1 cellular context compared by ENCODE assay signal in genomic region chr1:212665241-212666115, GRCh38.
TF ChIP-seq lines count a peak whose summit lies in the region.

No MANE protein-coding gene starts in this region.

TF ChIP-seq in K562, 482 proteins besides CTCF, POLR2A, EP300 and RAD21 (continued from another document and continues in another):
- TF ChIP-seq KLF16 (IDR thresholded peaks at IDR 0.05) (no peak), KDM4B (IDR thresholded peaks at IDR 0.05; ENCODE audit: borderline replicate concordance in 2 of 2, low read depth in 1 of 2) (no peak), USF2 (CRISPR knock-in tag; IDR thresholded peaks at IDR 0.05) (no peak), ZEB2 (IDR thresholded peaks at IDR 0.05) (no peak), PHF20 (IDR thresholded peaks at IDR 0.05; ENCODE audit: partially characterized antibody) (no peak), COPS2 (conservative IDR thresholded peaks at IDR 0.05) (no peak), ELF4 (CRISPR knock-in tag; IDR thresholded peaks at IDR 0.05) (peak; percentile 49; the same call in 1 of the 2 replicates), CBX5 (IDR thresholded peaks at IDR 0.05; ENCODE audit: borderline replicate concordance, low read depth) (no peak), ID3 (CRISPR knock-in tag; IDR thresholded peaks at IDR 0.05) (no peak), ID3 (tag; IDR thresholded peaks at IDR 0.05) (peak; percentile 76; the same call in 1 of the 2 replicates), YY1 (IDR thresholded peaks at IDR 0.05; ENCODE audit: borderline replicate concordance in 1 of 3, control insufficient read depth in 1 of 3, extremely low read depth in 1 of 3, insufficient read depth in 3 of 3, insufficient read length in 1 of 3, insufficient replicate concordance in 2 of 3, low read depth in 1 of 3, low read length in 2 of 3) (peak in 1 of 3 experiments; percentile 32), SP1 (CRISPR knock-in tag; IDR thresholded peaks at IDR 0.05) (0 out of 2 replicates have a peak, but pooled peaks have one; percentile 34), HINFP (tag; conservative IDR thresholded peaks at IDR 0.05; ENCODE audit: low read depth) (no peak), GABPA (tag; conservative IDR thresholded peaks at IDR 0.05; ENCODE audit: low read depth) (no peak), SIX5 (IDR thresholded peaks at IDR 0.05; ENCODE audit: borderline replicate concordance in 1 of 2, insufficient read depth in 1 of 2, low read depth in 1 of 2, low read length in 2 of 2) (no peak), TBL1XR1 (IDR thresholded peaks at IDR 0.05; ENCODE audit: low read length in 2 of 2) (no peak), NR2C1 (IDR thresholded peaks at IDR 0.05) (no peak), NR2C1 (tag; IDR thresholded peaks at IDR 0.05) (no peak), NCOA6 (IDR thresholded peaks at IDR 0.05) (peak; percentile 14; the same call in 1 of the 2 replicates), POLR2G (IDR thresholded peaks at IDR 0.05; ENCODE audit: low read depth, low read length) (0 out of 2 replicates have a peak, but pooled peaks have one; percentile 41), NR1H2 (CRISPR knock-in tag; IDR thresholded peaks at IDR 0.05) (no peak), ZBED1 (IDR thresholded peaks at IDR 0.05) (no peak), HEY1 (CRISPR knock-in tag; IDR thresholded peaks at IDR 0.05; ENCODE audit: borderline replicate concordance) (no peak), CBX2 (IDR thresholded peaks at IDR 0.05; ENCODE audit: insufficient read depth, low read length, poor library complexity, severe bottlenecking) (no peak), U2AF1 (optimal IDR thresholded peaks at IDR 0.05; ENCODE audit: low read depth, low read length) (no peak), ZNF175 (CRISPR knock-in tag; IDR thresholded peaks at IDR 0.05; ENCODE audit: low read depth) (no peak), MTF1 (CRISPR knock-in tag; IDR thresholded peaks at IDR 0.05; ENCODE audit: borderline replicate concordance) (no peak), PHF21A (IDR thresholded peaks at IDR 0.05; ENCODE audit: borderline replicate concordance, low read depth) (0 out of 2 replicates have a peak, but pooled peaks have one; percentile 31), MAFK (IDR thresholded peaks at IDR 0.05; ENCODE audit: low read length) (no peak), ZNF347 (CRISPR knock-in tag; IDR thresholded peaks at IDR 0.05; ENCODE audit: low read depth) (no peak), FOXK1 (CRISPR knock-in tag; IDR thresholded peaks at IDR 0.05; ENCODE audit: borderline replicate concordance) (no peak), ZNF165 (CRISPR knock-in tag; IDR thresholded peaks at IDR 0.05; ENCODE audit: borderline replicate concordance) (no peak), FOXA1 (IDR thresholded peaks at IDR 0.05; ENCODE audit: borderline replicate concordance) (no peak), ZNF282 (CRISPR knock-in tag; IDR thresholded peaks at IDR 0.05) (no peak), GABPB2 (CRISPR knock-in tag; conservative IDR thresholded peaks at IDR 0.05) (no peak), MAFG (tag; conservative IDR thresholded peaks at IDR 0.05) (no peak), KLF13 (tag; IDR thresholded peaks at IDR 0.05; ENCODE audit: borderline replicate concordance, low read depth) (no peak), CHD2 (IDR thresholded peaks at IDR 0.05; ENCODE audit: low read depth, low read length) (no peak), ZKSCAN3 (CRISPR knock-in tag; IDR thresholded peaks at IDR 0.05) (no peak), ZNF589 (CRISPR knock-in tag; IDR thresholded peaks at IDR 0.05; ENCODE audit: low read depth) (no peak), NFIC (IDR thresholded peaks at IDR 0.05) (peak; percentile 67), KAT2B (IDR thresholded peaks at IDR 0.05; ENCODE audit: low read depth, low read length) (no peak), FOSL1 (tag; conservative IDR thresholded peaks at IDR 0.05) (no peak), BDP1 (IDR thresholded peaks at IDR 0.05; ENCODE audit: insufficient read depth, insufficient read length) (no peak), ZNF449 (CRISPR knock-in tag; IDR thresholded peaks at IDR 0.05) (no peak), KLF10 (CRISPR knock-in tag; IDR thresholded peaks at IDR 0.05) (no peak), ZNF384 (IDR thresholded peaks at IDR 0.05; ENCODE audit: low read depth, low read length) (no peak), ZNF830 (CRISPR knock-in tag; IDR thresholded peaks at IDR 0.05) (no peak), POU5F1 (IDR thresholded peaks at IDR 0.05; ENCODE audit: borderline replicate concordance, low read depth, low read length, partially characterized antibody) (no peak), RB1 (IDR thresholded peaks at IDR 0.05; ENCODE audit: low read depth) (peak; percentile 91; the same call in 1 of the 2 replicates), STAT5B (CRISPR knock-in tag; IDR thresholded peaks at IDR 0.05) (no peak), CXXC5 (CRISPR knock-in tag; IDR thresholded peaks at IDR 0.05) (peak; percentile 54; the same call in 1 of the 2 replicates), THRAP3 (IDR thresholded peaks at IDR 0.05; ENCODE audit: borderline replicate concordance) (no peak), HIVEP1 (CRISPR knock-in tag; IDR thresholded peaks at IDR 0.05) (no peak), HDGF (IDR thresholded peaks at IDR 0.05) (peak; percentile 91; the same call in 1 of the 2 replicates), SLC30A9 (CRISPR knock-in tag; IDR thresholded peaks at IDR 0.05) (no peak), E4F1 (CRISPR knock-in tag; IDR thresholded peaks at IDR 0.05; ENCODE audit: borderline replicate concordance) (no peak), TAF1 (IDR thresholded peaks at IDR 0.05; ENCODE audit: control insufficient read depth, extremely low read depth, insufficient read depth, low read length, severe bottlenecking) (no peak), KDM2B (CRISPR knock-in tag; IDR thresholded peaks at IDR 0.05) (no peak), CC2D1A (IDR thresholded peaks at IDR 0.05) (peak; percentile 82), ZNF785 (CRISPR knock-in tag; IDR thresholded peaks at IDR 0.05) (no peak)
- TF ChIP-seq, protein P1, sequence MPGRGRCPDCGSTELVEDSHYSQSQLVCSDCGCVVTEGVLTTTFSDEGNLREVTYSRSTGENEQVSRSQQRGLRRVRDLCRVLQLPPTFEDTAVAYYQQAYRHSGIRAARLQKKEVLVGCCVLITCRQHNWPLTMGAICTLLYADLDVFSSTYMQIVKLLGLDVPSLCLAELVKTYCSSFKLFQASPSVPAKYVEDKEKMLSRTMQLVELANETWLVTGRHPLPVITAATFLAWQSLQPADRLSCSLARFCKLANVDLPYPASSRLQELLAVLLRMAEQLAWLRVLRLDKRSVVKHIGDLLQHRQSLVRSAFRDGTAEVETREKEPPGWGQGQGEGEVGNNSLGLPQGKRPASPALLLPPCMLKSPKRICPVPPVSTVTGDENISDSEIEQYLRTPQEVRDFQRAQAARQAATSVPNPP (IDR thresholded peaks at IDR 0.05; ENCODE audit: borderline replicate concordance, insufficient read depth, insufficient read length), result no peak
- TF ChIP-seq, protein P2, sequence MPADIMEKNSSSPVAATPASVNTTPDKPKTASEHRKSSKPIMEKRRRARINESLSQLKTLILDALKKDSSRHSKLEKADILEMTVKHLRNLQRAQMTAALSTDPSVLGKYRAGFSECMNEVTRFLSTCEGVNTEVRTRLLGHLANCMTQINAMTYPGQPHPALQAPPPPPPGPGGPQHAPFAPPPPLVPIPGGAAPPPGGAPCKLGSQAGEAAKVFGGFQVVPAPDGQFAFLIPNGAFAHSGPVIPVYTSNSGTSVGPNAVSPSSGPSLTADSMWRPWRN (IDR thresholded peaks at IDR 0.05; ENCODE audit: low read depth), result no peak; the same call in 1 of the 2 replicates
- TF ChIP-seq, protein P3, sequence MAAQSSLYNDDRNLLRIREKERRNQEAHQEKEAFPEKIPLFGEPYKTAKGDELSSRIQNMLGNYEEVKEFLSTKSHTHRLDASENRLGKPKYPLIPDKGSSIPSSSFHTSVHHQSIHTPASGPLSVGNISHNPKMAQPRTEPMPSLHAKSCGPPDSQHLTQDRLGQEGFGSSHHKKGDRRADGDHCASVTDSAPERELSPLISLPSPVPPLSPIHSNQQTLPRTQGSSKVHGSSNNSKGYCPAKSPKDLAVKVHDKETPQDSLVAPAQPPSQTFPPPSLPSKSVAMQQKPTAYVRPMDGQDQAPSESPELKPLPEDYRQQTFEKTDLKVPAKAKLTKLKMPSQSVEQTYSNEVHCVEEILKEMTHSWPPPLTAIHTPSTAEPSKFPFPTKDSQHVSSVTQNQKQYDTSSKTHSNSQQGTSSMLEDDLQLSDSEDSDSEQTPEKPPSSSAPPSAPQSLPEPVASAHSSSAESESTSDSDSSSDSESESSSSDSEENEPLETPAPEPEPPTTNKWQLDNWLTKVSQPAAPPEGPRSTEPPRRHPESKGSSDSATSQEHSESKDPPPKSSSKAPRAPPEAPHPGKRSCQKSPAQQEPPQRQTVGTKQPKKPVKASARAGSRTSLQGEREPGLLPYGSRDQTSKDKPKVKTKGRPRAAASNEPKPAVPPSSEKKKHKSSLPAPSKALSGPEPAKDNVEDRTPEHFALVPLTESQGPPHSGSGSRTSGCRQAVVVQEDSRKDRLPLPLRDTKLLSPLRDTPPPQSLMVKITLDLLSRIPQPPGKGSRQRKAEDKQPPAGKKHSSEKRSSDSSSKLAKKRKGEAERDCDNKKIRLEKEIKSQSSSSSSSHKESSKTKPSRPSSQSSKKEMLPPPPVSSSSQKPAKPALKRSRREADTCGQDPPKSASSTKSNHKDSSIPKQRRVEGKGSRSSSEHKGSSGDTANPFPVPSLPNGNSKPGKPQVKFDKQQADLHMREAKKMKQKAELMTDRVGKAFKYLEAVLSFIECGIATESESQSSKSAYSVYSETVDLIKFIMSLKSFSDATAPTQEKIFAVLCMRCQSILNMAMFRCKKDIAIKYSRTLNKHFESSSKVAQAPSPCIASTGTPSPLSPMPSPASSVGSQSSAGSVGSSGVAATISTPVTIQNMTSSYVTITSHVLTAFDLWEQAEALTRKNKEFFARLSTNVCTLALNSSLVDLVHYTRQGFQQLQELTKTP (IDR thresholded peaks at IDR 0.05; ENCODE audit: low read depth in 1 of 2, partially characterized antibody in 2 of 2), result no peak
